In genomic region chr6:47112311-47112710, GRCh38 we compare ENCODE assay signal across 23 cellular contexts.
"Had no signal": no experiment of that assay in that cellular context is flagged by ENCODE, and none has a peak within 500 bp of the region (broad histone marks: within the 10 kb centered on the region; RNA-seq: fewer than 3 reads in every experiment).

No MANE protein-coding gene starts in this region.

- H3K9ac ChIP-seq: neural progenitor cell had no signal

- DNase-seq: activated CD4-positive, alpha-beta T cell treated with anti-CD3 and anti-CD28 coated beads for 48 hours; activated CD4-positive, CD25-positive, alpha-beta regulatory T cell; activated CD8-positive, alpha-beta T cell treated with anti-CD3 and anti-CD28 coated beads for 36 hours; activated naive CD4-positive, alpha-beta T cell treated with anti-CD3 and anti-CD28 coated beads for 36 hours; activated T-cell treated with anti-CD3 and anti-CD28 coated beads, Interleukin-2, amount 50 U/mL, for 24 hours; central memory CD4-positive, alpha-beta T cell; cortex of kidney; gastrocnemius medialis; head of caudate nucleus; kidney; left lung; naive thymus-derived CD4-positive, alpha-beta T cell; stimulated activated CD4-positive, alpha-beta T cell treated with anti-CD3 and anti-CD28 coated beads, Interleukin-4, amount 100 ng/mL, for 1 hour; stomach; T-helper 9 cell had no signal

- H3K4me1 Mint-ChIP-seq: naive thymus-derived CD4-positive, alpha-beta T cell; stimulated activated effector memory CD8-positive, alpha-beta T cell treated with anti-CD3 and anti-CD28 coated beads, Interleukin-12 subunit alpha, Interleukin-12 subunit beta, amount 100 ng/mL, for 72 hours had no signal

- H3K27ac Mint-ChIP-seq: activated CD8-positive, alpha-beta T cell treated with anti-CD3 and anti-CD28 coated beads for 36 hours; activated naive CD4-positive, alpha-beta T cell treated with anti-CD3 and anti-CD28 coated beads for 36 hours; activated T-cell treated with anti-CD3 and anti-CD28 coated beads, Interleukin-2, amount 50 U/mL, for 24 hours; activated T-helper 2 cell treated with anti-CD3 and anti-CD28 coated beads, Interferon-gamma antibody, Interleukin-2, Interleukin-4, amounts not matched to agents 10 μg/mL and 5 μg/mL and 100 μg/mL, durations not matched to agents 14 hours and 24 hours and 36 hours; naive thymus-derived CD4-positive, alpha-beta T cell; stimulated activated effector memory CD8-positive, alpha-beta T cell treated with anti-CD3 and anti-CD28 coated beads, Interleukin-12 subunit alpha, Interleukin-12 subunit beta, amount 100 ng/mL, for 72 hours had no signal

- H2AFZ ChIP-seq: neural progenitor cell had no signal

- H3K27me3 Mint-ChIP-seq: activated CD8-positive, alpha-beta T cell treated with anti-CD3 and anti-CD28 coated beads for 36 hours; type B pancreatic cell had no signal

- H3K27me3 ChIP-seq: brain microvascular endothelial cell, gastrocnemius medialis, left lung, neural progenitor cell, right atrium auricular region, stomach had no signal

- H3K27ac ChIP-seq: brain microvascular endothelial cell, gastrocnemius medialis, left lung, neural progenitor cell, prostate gland, right atrium auricular region, skin epidermis, stomach had no signal

- H3K4me1 ChIP-seq: gastrocnemius medialis, left lung, prostate gland, right atrium auricular region had no signal

- H3K4me2 ChIP-seq: neural progenitor cell had no signal

- H3K9me3 ChIP-seq: gastrocnemius medialis, left lung, prostate gland, right atrium auricular region, stomach had no signal

- H3K4me3 Mint-ChIP-seq: activated CD8-positive, alpha-beta T cell treated with anti-CD3 and anti-CD28 coated beads for 36 hours; activated naive CD4-positive, alpha-beta T cell treated with anti-CD3 and anti-CD28 coated beads for 36 hours; activated T-cell treated with anti-CD3 and anti-CD28 coated beads, Interleukin-2, amount 50 U/mL, for 24 hours; naive thymus-derived CD4-positive, alpha-beta T cell; neural progenitor cell; stimulated activated effector memory CD8-positive, alpha-beta T cell treated with anti-CD3 and anti-CD28 coated beads, Interleukin-12 subunit alpha, Interleukin-12 subunit beta, amount 100 ng/mL, for 72 hours; type B pancreatic cell had no signal

- H3K9me3 Mint-ChIP-seq: activated CD8-positive, alpha-beta T cell treated with anti-CD3 and anti-CD28 coated beads for 36 hours; activated naive CD4-positive, alpha-beta T cell treated with anti-CD3 and anti-CD28 coated beads for 36 hours; activated T-cell treated with anti-CD3 and anti-CD28 coated beads, Interleukin-2, amount 50 U/mL, for 24 hours; activated T-helper 2 cell treated with anti-CD3 and anti-CD28 coated beads, Interferon-gamma antibody, Interleukin-2, Interleukin-4, amounts not matched to agents 10 μg/mL and 5 μg/mL and 100 μg/mL, durations not matched to agents 14 hours and 24 hours and 36 hours; neural progenitor cell; stimulated activated effector memory CD8-positive, alpha-beta T cell treated with anti-CD3 and anti-CD28 coated beads, Interleukin-12 subunit alpha, Interleukin-12 subunit beta, amount 100 ng/mL, for 72 hours; type B pancreatic cell had no signal

- H3K36me3 ChIP-seq: brain microvascular endothelial cell, gastrocnemius medialis, left lung, neural progenitor cell, prostate gland, right atrium auricular region, stomach had no signal

- H3K4me3 ChIP-seq: gastrocnemius medialis, left lung, neural progenitor cell, prostate gland, right atrium auricular region, skin epidermis, stomach had no signal

- H3K36me3 Mint-ChIP-seq: naive thymus-derived CD4-positive, alpha-beta T cell; neural progenitor cell; stimulated activated effector memory CD8-positive, alpha-beta T cell treated with anti-CD3 and anti-CD28 coated beads, Interleukin-12 subunit alpha, Interleukin-12 subunit beta, amount 100 ng/mL, for 72 hours; type B pancreatic cell had no signal
